In the genomic region with DNA sequence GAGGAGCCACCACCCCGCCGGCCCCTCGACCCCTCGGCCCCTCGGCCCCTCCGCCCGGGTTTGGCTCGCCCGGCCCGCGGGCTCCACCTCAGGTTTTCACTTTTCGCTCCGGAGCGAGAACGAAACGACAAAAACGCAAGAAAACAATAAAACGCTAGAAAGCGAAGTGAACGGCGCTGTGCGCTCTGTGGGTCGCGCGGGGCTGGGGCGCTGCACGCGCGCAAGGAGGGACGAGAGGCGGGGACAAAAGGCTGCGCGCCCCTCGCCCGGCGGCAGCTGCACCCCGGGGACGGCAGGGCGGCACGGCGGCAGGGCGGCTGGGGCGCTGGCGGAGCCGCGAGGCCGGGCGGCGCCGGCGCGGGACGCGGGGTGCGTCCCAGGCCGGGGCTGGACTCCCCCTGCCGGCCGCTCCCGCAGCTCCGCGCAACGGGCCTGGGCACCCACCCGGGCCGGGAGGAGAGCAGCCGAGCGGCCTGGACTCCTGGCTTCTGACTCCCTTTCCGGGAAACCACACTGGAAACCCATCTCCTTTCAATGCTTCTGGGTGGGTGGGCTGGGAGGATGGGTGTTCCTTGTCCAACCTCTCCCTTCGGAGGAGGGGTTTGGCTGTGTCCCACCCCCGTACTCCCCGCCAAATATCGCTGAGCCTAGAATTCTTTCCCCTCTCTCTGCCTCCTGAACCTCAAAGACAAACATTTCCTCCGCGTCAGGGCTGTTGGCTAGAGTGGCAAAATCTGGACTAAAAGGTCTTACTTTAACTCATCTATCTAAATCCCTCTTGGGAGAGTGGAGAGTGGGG, we compare ENCODE assay signal across 8 cellular contexts. TPM values are rescaled to one million over a fixed set of nuclear protein-coding genes. Genes with fewer than 3 reads are reported as not detected.
DNase-seq lines count a peak whose midpoint lies in the region; ATAC-seq and TF ChIP-seq lines count a peak whose summit lies in the region.

No MANE protein-coding gene starts in this region.

- H3K9me3 ChIP-seq in DND-41 (ENCODE audit: insufficient read depth, low read length, severe bottlenecking) = no peaks in the 10 kb centered on the region

- no peak overlapping the region for H3K27ac ChIP-seq in DND-41 (ENCODE audit: low read length)

- TF ChIP-seq CTCF in DND-41 (IDR thresholded peaks at IDR 0.05; ENCODE audit: borderline replicate concordance, extremely low read depth, low read length, poor library complexity, severe bottlenecking) (no peak), choroid plexus epithelial cell (conservative IDR thresholded peaks at IDR 0.05; ENCODE audit: low read depth, low read length) (peak; percentile 47)

- H3K79me2 ChIP-seq in DND-41 (ENCODE audit: insufficient read depth, low read length) = no peaks in the 10 kb centered on the region

- CTCF ChIA-PET in HEK293T (lab: Yijun Ruan, JAX) = interaction anchor here (0.5 to 1.0 kb wide), 2 partner anchors 171 to 200 kb away, joined by 3 to 4 read pairs; no protein-coding TSS in a partner anchor

- no peaks in the 10 kb centered on the region for H4K20me1 ChIP-seq in DND-41 (ENCODE audit: insufficient read depth, low read length)

- H3K4me2 ChIP-seq in DND-41 (ENCODE audit: insufficient read depth, low read length) = peak overlapping the region; percentile 36; the same call in 1 of the 2 replicates

- DNase-seq in DND-41 (no peak), HEK293T (ENCODE audit: extremely low spot score) (peak; percentile 47), SKM-1 (lab: John Stamatoyannopoulos, UW; ENCODE audit: unreplicated experiment) (peak; percentile 49), choroid plexus epithelial cell (ENCODE audit: low read depth) (peak; percentile 70), left lobe of liver (ENCODE audit: low spot score) (peak; percentile 62), NCI-H187 (lab: John Stamatoyannopoulos, UW) (no peak)
- DNase-seq in stimulated activated naive CD8-positive, alpha-beta T cell treated with anti-CD3 and anti-CD28 coated beads, Interleukin-15, Interleukin-2, amounts not matched to agents 100 U/mL and 50 U/mL, for 24 hours = peak; percentile 63

- peaks cover 13% of the 10 kb centered on the region for H3K4me1 ChIP-seq in DND-41 (ENCODE audit: insufficient read depth, low read length)

- H3K4me3 ChIP-seq in DND-41 (ENCODE audit: low read depth in 1 of 2, low read length in 2 of 2) (no peak overlapping the region), choroid plexus epithelial cell (ENCODE audit: low read depth, low read length) (peak overlapping the region; percentile 64)

- POLR2A ChIA-PET in HEK293T (lab: Yijun Ruan, JAX) = interaction anchor here (1.8 kb wide), 1 partner anchor 10 kb away, joined by 9 read pairs; a partner anchor contains a TSS

- no peaks in the 10 kb centered on the region for H3K36me3 ChIP-seq in DND-41 (ENCODE audit: insufficient read depth, low read length)

- no peak overlapping the region for H3K9ac ChIP-seq in DND-41 (ENCODE audit: low read depth, low read length)

- peaks cover 33% of the 10 kb centered on the region for H3K27me3 ChIP-seq in DND-41 (ENCODE audit: insufficient read depth, low read length, poor library complexity)

- ATAC-seq in DND-41 (ENCODE audit: insufficient read depth, low read depth) (peak; percentile 13; the same call in 1 of the 3 replicates), left lobe of liver (peak; percentile 52), HG03460 (IDR thresholded peaks at IDR 0.05; ENCODE audit: unreplicated experiment) (no peak)
- ATAC-seq in stimulated activated naive CD8-positive, alpha-beta T cell treated with anti-CD3 and anti-CD28 coated beads, Interleukin-15, Interleukin-2, amounts not matched to agents 100 U/mL and 50 U/mL, for 24 hours = no peak

- H2AFZ ChIP-seq in DND-41 (ENCODE audit: low read depth, low read length) = no peak overlapping the region

TF ChIP-seq in HEK293T, 16 proteins besides CTCF, POLR2A, EP300 and RAD21:
- TF ChIP-seq SUZ12 (IDR thresholded peaks at IDR 0.05) (no peak), HDGF (IDR thresholded peaks at IDR 0.05; ENCODE audit: borderline replicate concordance) (no peak), ZNF384 (IDR thresholded peaks at IDR 0.05) (no peak), NFRKB (IDR thresholded peaks at IDR 0.05) (no peak), FOXK2 (IDR thresholded peaks at IDR 0.05) (no peak), ELF4 (IDR thresholded peaks at IDR 0.05) (no peak)

RNA-seq across cellular contexts. Expression of a gene that starts 9.9 kb away (rescaled TPM):
- total RNA-seq in left lobe of liver = 7.4 TPM

RNA-seq across cellular contexts. Expression of a gene that starts 42.7 kb away (rescaled TPM):
- not detected for total RNA-seq in left lobe of liver

Comparison
In these comparisons a context has a peak if more than half of its experiments do, and no peak if none do; other contexts are left out.
1. ATAC-seq: peak in DND-41 (single experiment) and left lobe of liver (single experiment); none in stimulated activated naive CD8-positive, alpha-beta T cell treated with anti-CD3 and anti-CD28 coated beads, Interleukin-15, Interleukin-2, amounts not matched to agents 100 U/mL and 50 U/mL, for 24 hours (single experiment) and HG03460 (single experiment).
2. DNase-seq: peak in HEK293T (single experiment), SKM-1 (single experiment), choroid plexus epithelial cell (single experiment), left lobe of liver (single experiment) and stimulated activated naive CD8-positive, alpha-beta T cell treated with anti-CD3 and anti-CD28 coated beads, Interleukin-15, Interleukin-2, amounts not matched to agents 100 U/mL and 50 U/mL, for 24 hours (single experiment); none in DND-41 (single experiment) and NCI-H187 (0 of 2).